12 cellular contexts compared by ENCODE assay signal in the genomic region with DNA sequence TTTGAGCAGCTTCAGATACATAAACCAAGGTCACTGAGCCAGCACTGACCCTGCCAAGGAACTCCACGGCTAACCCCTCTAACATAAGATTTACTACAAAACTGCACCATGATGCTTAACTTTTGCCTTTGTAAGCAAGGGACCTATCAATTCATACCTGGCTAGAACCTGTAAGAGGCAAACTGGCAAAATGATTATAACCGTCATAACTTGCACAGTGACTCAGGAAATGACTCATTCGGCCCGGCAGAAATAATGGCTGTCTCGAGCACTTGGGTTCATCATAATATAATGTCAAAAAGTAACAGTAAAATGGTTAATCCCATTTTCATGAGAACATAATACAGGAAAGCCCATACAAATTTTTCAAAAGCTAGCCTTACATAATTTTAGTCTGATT. TPM values are rescaled to one million over a fixed set of nuclear protein-coding genes. Genes with fewer than 3 reads are reported as not detected.
DNase-seq lines count a peak whose midpoint lies in the region; ATAC-seq and TF ChIP-seq lines count a peak whose summit lies in the region.
"Had no signal": no experiment of that assay in that cellular context is flagged by ENCODE, and none has a peak within 500 bp of the region (broad histone marks: within the 10 kb centered on the region; RNA-seq: fewer than 3 reads in every experiment).

No MANE protein-coding gene starts in this region.

- no peak overlapping the region for H3K4me2 ChIP-seq in IMR-90 (ENCODE audit: low read depth, low read length)

- H3K27ac Mint-ChIP-seq in CD14-positive monocyte, result peak overlapping the region in 4 of 7 donors; percentile 24 to 69 (median 45)

- no peak overlapping the region for H2BK15ac ChIP-seq in IMR-90 (ENCODE audit: low read depth, low read length)

- H3K4ac ChIP-seq in IMR-90 (ENCODE audit: low read depth, low read length), result no peak overlapping the region

- H3K14ac ChIP-seq in IMR-90 (replicated peaks; ENCODE audit: low read depth, low read length), result no peak overlapping the region

- no peaks in the 10 kb centered on the region for H3K9me1 ChIP-seq in IMR-90 (ENCODE audit: insufficient read depth, low read length)

- peaks cover 0 to 1% (median 0%) of the 10 kb centered on the region in 7 donors for H3K9me3 Mint-ChIP-seq in CD14-positive monocyte

- no peak overlapping the region for H4K91ac ChIP-seq in IMR-90 (ENCODE audit: insufficient read depth, low read depth, low read length)

- H3K4me3 Mint-ChIP-seq in CD14-positive monocyte, result no peak overlapping the region

- dilution Hi-C loops in IMR-90 (cut with HindIII; ENCODE audit: low sequenced_read_pairs, unreplicated experiment), result no loop called here

- no peaks in the 10 kb centered on the region for H3K79me1 ChIP-seq in IMR-90 (ENCODE audit: low read depth in 1 of 2, low read length in 2 of 2)

- TF ChIP-seq POLR2A in IMR-90 (IDR thresholded peaks at IDR 0.05; ENCODE audit: low read depth, low read length), result no peak

- H3K27ac ChIP-seq in IMR-90 (ENCODE audit: insufficient read depth, low read length) (no peak overlapping the region), SJCRH30 (no peak overlapping the region)

- H2BK20ac ChIP-seq in IMR-90 (ENCODE audit: low read depth, low read length), result no peak overlapping the region

- peaks cover 72 to 74% of the 10 kb centered on the region in 2 donors for H3K36me3 Mint-ChIP-seq in CD14-positive monocyte

- TF ChIP-seq RAD21 in IMR-90 (IDR thresholded peaks at IDR 0.05; ENCODE audit: low read length), result no peak

- no peaks in the 10 kb centered on the region; the same call in 1 of the 2 replicates for H3K27me3 ChIP-seq in IMR-90 (ENCODE audit: control insufficient read depth, insufficient read depth, low read length)
- no peaks in the 10 kb centered on the region for H3K27me3 ChIP-seq in SJCRH30

- peaks cover 0 to 4% (median 3%) of the 10 kb centered on the region in 3 donors for H3K27me3 Mint-ChIP-seq in CD14-positive monocyte (ENCODE audit: low read depth in 3 of 3)

- WGBS in IMR-90 (ENCODE audit: extremely low coverage in 2 of 2, insufficient read length in 1 of 2), 2 experiments, result 100% methylated on average over 1 of the region's 5 CpGs; no CpG with 5 or more reads in 1 of the 2 experiments

- CTCF ChIA-PET in IMR-90 (lab: Yijun Ruan, JAX), result interaction anchor here (1.1 kb wide), 1 partner anchor 11 kb away, joined by 3 read pairs; no protein-coding TSS in a partner anchor

- no peak overlapping the region for H4K5ac ChIP-seq in IMR-90 (ENCODE audit: low read depth, low read length)

- BruUV-seq in IMR-90 (replicated peaks; lab: Mats Ljungman, UMichigan), result no TSS peak

- H3K4me3 ChIP-seq in IMR-90 (ENCODE audit: insufficient read depth, low read depth, low read length), result no peak overlapping the region
- H3K4me3 ChIP-seq in SJCRH30, result no peak overlapping the region

- H3K56ac ChIP-seq in IMR-90 (ENCODE audit: extremely low read depth, insufficient read depth, low read length), result no peak overlapping the region

- H3K36me3 ChIP-seq in IMR-90 (ENCODE audit: control insufficient read depth, insufficient read depth, low read length) (peaks cover 2% of the 10 kb centered on the region; the same call in 1 of the 2 replicates), SJCRH30 (no peaks in the 10 kb centered on the region)

- H3K9ac ChIP-seq in IMR-90 (ENCODE audit: low read depth, low read length), result no peak overlapping the region

- H2AFZ ChIP-seq in IMR-90 (replicated peaks; ENCODE audit: low read length, poor library complexity), result no peak overlapping the region

- no peak overlapping the region for H4K8ac ChIP-seq in IMR-90 (ENCODE audit: low read depth in 2 of 2, low read length in 2 of 2)

- peaks cover 18% of the 10 kb centered on the region for H3K4me1 Mint-ChIP-seq in CD14-positive monocyte

- POLR2A ChIA-PET in IMR-90 (lab: Charles Lee; ENCODE audit: unreplicated experiment), result no interaction called here

- no peaks in the 10 kb centered on the region for H3K9me3 ChIP-seq in IMR-90 (ENCODE audit: control insufficient read depth, insufficient read depth, low read length)
- H3K9me3 ChIP-seq in SJCRH30 (replicated peaks), result no peaks in the 10 kb centered on the region

- H4K20me1 ChIP-seq in IMR-90 (ENCODE audit: insufficient read depth, low read length), result no peaks in the 10 kb centered on the region

- no peak overlapping the region for H2BK120ac ChIP-seq in IMR-90 (ENCODE audit: low read depth, low read length)

- ATAC-seq in IMR-90 (ENCODE audit: low read depth) (no peak), left colon (peak; percentile 87), GM18519 (IDR thresholded peaks at IDR 0.05; ENCODE audit: low FRiP score, unreplicated experiment) (no peak)

- no peak overlapping the region for H3K18ac ChIP-seq in IMR-90 (ENCODE audit: low read depth, low read length)

- no peak overlapping the region for H3K23ac ChIP-seq in IMR-90 (ENCODE audit: low read depth, low read length)

- DNase-seq in CD14-positive monocyte (ENCODE audit: low spot score), result peak; percentile 59
- peak; percentile 14 for DNase-seq in IMR-90
- DNase-seq in activated CD8-positive, alpha-beta memory T cell treated with anti-CD3 and anti-CD28 coated beads, Interleukin-2, amount 50 U/mL, for 4 hours, result peak; percentile 47
- peak in 1 of 2 donors; percentile 34 for DNase-seq in left colon
- no peak for DNase-seq in SHP77 treated with DMSO at 0.1 percent for 48 hours (lab: John Stamatoyannopoulos, UW)
- no peak for DNase-seq in SJCRH30
- no peak for DNase-seq in amygdala (lab: John Stamatoyannopoulos, UW)
- DNase-seq: C1 segment of cervical spinal cord, NCI-H1105, occipital lobe, SIG-M5 had no signal

- intact Hi-C loops in CD14-positive monocyte (cut with micrococcal nuclease), result no loop called here
- intact Hi-C loops in IMR-90 (cut with micrococcal nuclease), result no loop called here
- intact Hi-C loops in left colon (cut with DNase I, micrococcal nuclease), result no loop called here

- H2AK9ac ChIP-seq in IMR-90 (replicated peaks; ENCODE audit: low read depth, low read length, poor library complexity), result no peak overlapping the region

- no peak overlapping the region for H2BK5ac ChIP-seq in IMR-90 (ENCODE audit: low read depth, low read length, poor library complexity, severe bottlenecking)

- H3K4me1 ChIP-seq in IMR-90 (ENCODE audit: control insufficient read depth, insufficient read depth, low read length), result peaks cover 5% of the 10 kb centered on the region; the same call in 1 of the 2 replicates
- no peaks in the 10 kb centered on the region for H3K4me1 ChIP-seq in SJCRH30

- no peak overlapping the region for H2AK5ac ChIP-seq in IMR-90 (ENCODE audit: low read depth, low read length)

- TF ChIP-seq CTCF in CD14-positive monocyte (IDR thresholded peaks at IDR 0.05) (no peak), IMR-90 (conservative IDR thresholded peaks at IDR 0.05; ENCODE audit: low read depth, low read length) (no peak)

- in situ Hi-C loops in IMR-90 (cut with MboI; ENCODE audit: low sequenced_read_pairs), result no loop called here

TF ChIP-seq in IMR-90, 13 proteins besides CTCF, POLR2A, EP300 and RAD21:
- no peak for TF ChIP-seq MAFK (IDR thresholded peaks at IDR 0.05; ENCODE audit: low read depth, low read length)
- TF ChIP-seq FOS (IDR thresholded peaks at IDR 0.05; ENCODE audit: low read depth, low read length), result no peak
- no peak for TF ChIP-seq BHLHE40 (IDR thresholded peaks at IDR 0.05; ENCODE audit: low read depth, low read length)
- TF ChIP-seq, protein P1, sequence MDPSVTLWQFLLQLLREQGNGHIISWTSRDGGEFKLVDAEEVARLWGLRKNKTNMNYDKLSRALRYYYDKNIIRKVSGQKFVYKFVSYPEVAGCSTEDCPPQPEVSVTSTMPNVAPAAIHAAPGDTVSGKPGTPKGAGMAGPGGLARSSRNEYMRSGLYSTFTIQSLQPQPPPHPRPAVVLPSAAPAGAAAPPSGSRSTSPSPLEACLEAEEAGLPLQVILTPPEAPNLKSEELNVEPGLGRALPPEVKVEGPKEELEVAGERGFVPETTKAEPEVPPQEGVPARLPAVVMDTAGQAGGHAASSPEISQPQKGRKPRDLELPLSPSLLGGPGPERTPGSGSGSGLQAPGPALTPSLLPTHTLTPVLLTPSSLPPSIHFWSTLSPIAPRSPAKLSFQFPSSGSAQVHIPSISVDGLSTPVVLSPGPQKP (IDR thresholded peaks at IDR 0.05; ENCODE audit: borderline replicate concordance, low read depth, low read length), result no peak
- TF ChIP-seq MXI1 (IDR thresholded peaks at IDR 0.05; ENCODE audit: borderline replicate concordance, low read depth, low read length), result no peak
- TF ChIP-seq NFE2L2 (IDR thresholded peaks at IDR 0.05; ENCODE audit: low read depth, low read length), result no peak
- TF ChIP-seq MAZ (IDR thresholded peaks at IDR 0.05; ENCODE audit: borderline replicate concordance, low read depth, low read length), result no peak
- TF ChIP-seq SMC3 (IDR thresholded peaks at IDR 0.05; ENCODE audit: low read depth, low read length), result no peak
- TF ChIP-seq, protein P2, sequence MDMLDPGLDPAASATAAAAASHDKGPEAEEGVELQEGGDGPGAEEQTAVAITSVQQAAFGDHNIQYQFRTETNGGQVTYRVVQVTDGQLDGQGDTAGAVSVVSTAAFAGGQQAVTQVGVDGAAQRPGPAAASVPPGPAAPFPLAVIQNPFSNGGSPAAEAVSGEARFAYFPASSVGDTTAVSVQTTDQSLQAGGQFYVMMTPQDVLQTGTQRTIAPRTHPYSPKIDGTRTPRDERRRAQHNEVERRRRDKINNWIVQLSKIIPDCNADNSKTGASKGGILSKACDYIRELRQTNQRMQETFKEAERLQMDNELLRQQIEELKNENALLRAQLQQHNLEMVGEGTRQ (IDR thresholded peaks at IDR 0.05; ENCODE audit: low read depth, low read length), result no peak
- TF ChIP-seq RFX5 (IDR thresholded peaks at IDR 0.05; ENCODE audit: low read depth, low read length), result no peak
- no peak for TF ChIP-seq CEBPB (IDR thresholded peaks at IDR 0.05; ENCODE audit: low read depth, low read length)
TF ChIP-seq in IMR-90: peak in this region for 0.

RNA-seq across cellular contexts. Expression of a gene that starts 17.2 kb away (rescaled TPM):
- polyA plus RNA-seq in CD14-positive monocyte, result 10 to 100 TPM; 36.6 to 76.9 TPM
- total RNA-seq in IMR-90 (2012; rRNA removed), result 0.28 and 0.36 TPM in 2 replicates
- 0.09 TPM in 2 replicates for polyA plus RNA-seq in IMR-90 (2012; rRNA removed)
- polyA plus RNA-seq in IMR-90 (2012; cell fraction: cytosol; rRNA removed), result 0.04 TPM in 1 of 2 replicates, not detected in the other
- polyA plus RNA-seq in IMR-90 (2012; cell fraction: nucleus; rRNA removed; ENCODE audit: low replicate concordance), result 0.05 and 0.10 TPM in 2 replicates
- total RNA-seq in left colon, result 10 to 100 TPM; 13.5 to 24.1 TPM
- total RNA-seq in SJCRH30 (2014; rRNA removed; shearing (Covaris generic)), result 0.10 and 0.28 TPM in 2 replicates

Comparison
In these comparisons a context has a peak if more than half of its experiments do, and no peak if none do; other contexts are left out.
1. DNase-seq: peak in CD14-positive monocyte (single experiment), IMR-90 (single experiment) and activated CD8-positive, alpha-beta memory T cell treated with anti-CD3 and anti-CD28 coated beads, Interleukin-2, amount 50 U/mL, for 4 hours (single experiment); none in SHP77 treated with DMSO at 0.1 percent for 48 hours (single experiment), SJCRH30 (0 of 2) and amygdala (0 of 56).
2. RNA of a gene that starts 17.2 kb away (total RNA-seq): 13.5 to 24.1 TPM in left colon; 0.28 to 0.36 TPM in IMR-90 and 0.10 to 0.28 TPM in SJCRH30; every median in the first group is over 10 times any median in the second.